ENCODE assay signal across 1 cellular context in genomic region chr5:146338774-146339714, GRCh38.
TF ChIP-seq lines count a peak whose summit lies in the region.

Gene POU4F3 (plus strand): TSS chr5:146338839. CDS start chr5:146339113, 274 bp downstream.

TF ChIP-seq in SK-N-SH treated with all-trans-retinoic acid at 6 μM for 48 hours, 23 proteins besides CTCF, POLR2A, EP300 and RAD21 (continued from another document):
- TF ChIP-seq CREB5 (CRISPR knock-in tag; IDR thresholded peaks at IDR 0.05; ENCODE audit: low read depth) (no peak), CSRNP3 (CRISPR knock-in tag; IDR thresholded peaks at IDR 0.05) (no peak)
TF ChIP-seq in SK-N-SH treated with all-trans-retinoic acid at 6 μM for 48 hours: peak in this region for 0.
